In the genomic region with DNA sequence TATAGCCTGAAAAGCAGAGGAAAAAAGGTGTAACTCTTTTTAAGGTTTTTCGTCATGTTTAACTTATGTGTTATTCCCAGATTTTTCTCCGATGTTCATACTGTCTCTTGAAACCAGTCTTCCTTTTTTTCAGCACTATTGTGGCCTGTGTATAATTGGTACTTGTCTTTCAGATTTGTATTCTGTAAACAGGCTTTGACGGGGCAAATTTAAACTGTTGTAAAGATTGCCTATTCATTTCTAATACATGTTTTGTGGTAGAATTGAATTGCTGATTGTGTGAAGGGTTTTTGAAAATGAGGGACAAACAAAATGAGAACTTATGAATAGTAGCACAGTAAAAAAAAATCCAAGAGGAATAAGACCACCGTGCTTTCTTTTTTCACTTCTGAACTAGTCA, we compare ENCODE assay signal across 9 cellular contexts. TPM values are rescaled to one million over a fixed set of nuclear protein-coding genes. Genes with fewer than 3 reads are reported as not detected.
DNase-seq lines count a peak whose midpoint lies in the region; TF ChIP-seq lines count a peak whose summit lies in the region.
"Had no signal": no experiment of that assay in that cellular context is flagged by ENCODE, and none has a peak within 500 bp of the region (broad histone marks: within the 10 kb centered on the region; RNA-seq: fewer than 3 reads in every experiment).

No MANE protein-coding gene starts in this region.

- H3K79me2 ChIP-seq in PC-9 (ENCODE audit: low read depth) = peaks cover 94% of the 10 kb centered on the region

- peak overlapping the region; percentile 48 for H3K4me3 Mint-ChIP-seq in T-helper 2 cell treated with Interferon-gamma antibody and Interleukin-4, amounts not matched to agents 5 μg/mL and 100 μg/mL, for 36 hours

- H3F3A ChIP-seq in PC-9 (ENCODE audit: insufficient read depth, low read depth) = peaks cover 30% of the 10 kb centered on the region

- no peaks in the 10 kb centered on the region for H3K9me2 ChIP-seq in PC-9 (ENCODE audit: insufficient read depth)

- TSS peak; percentile 59 for BruUV-seq in PC-9 (replicated peaks; lab: Mats Ljungman, UMichigan)

- no peaks in the 10 kb centered on the region for H4K20me1 ChIP-seq in PC-9 (ENCODE audit: insufficient read depth)

- TF ChIP-seq CTCF in PC-9 (conservative IDR thresholded peaks at IDR 0.05) = no peak
- TF ChIP-seq CTCF in esophagus muscularis mucosa (IDR thresholded peaks at IDR 0.05) = no peak
- TF ChIP-seq CTCF in spleen (IDR thresholded peaks at IDR 0.05 in 8 of 11, conservative IDR thresholded peaks at IDR 0.05 in 3 of 11) = no peak

- H3K4me2 ChIP-seq in PC-9 = peak overlapping the region; percentile 65

- in situ Hi-C loops in KBM-7 (cut with MboI; ENCODE audit: low pct_unique_long_range_greater_than_20kb, low sequenced_read_pairs) = no loop called here

- peak overlapping the region; percentile 67 for H3K27ac Mint-ChIP-seq in T-helper 2 cell treated with Interferon-gamma antibody and Interleukin-4, amounts not matched to agents 5 μg/mL and 100 μg/mL, for 36 hours

- intact Hi-C loops in PC-9 (cut with micrococcal nuclease; ENCODE audit: unreplicated experiment) (loop anchor here (1.0 kb wide), 1 partner anchor 118 kb away; no protein-coding TSS in a partner anchor), esophagus muscularis mucosa (cut with DNase I) (loop anchor here (5.0 kb wide), 1 partner anchor 82 kb away; no protein-coding TSS in a partner anchor), spleen (cut with DNase I; ENCODE audit: low total_unique reads) (no loop called here)

- H3K27me3 ChIP-seq in PC-9 (ENCODE audit: insufficient read depth, low read depth) (no peaks in the 10 kb centered on the region), esophagus muscularis mucosa (no peaks in the 10 kb centered on the region), spleen (replicated peaks in 1 of 7) (no peaks in the 10 kb centered on the region)

- peaks cover 48% of the 10 kb centered on the region for H3K4me1 ChIP-seq in PC-9 (replicated peaks; ENCODE audit: insufficient read depth)
- H3K4me1 ChIP-seq in esophagus muscularis mucosa = peaks cover 27 to 88% (median 77%) of the 10 kb centered on the region in 4 donors
- H3K4me1 ChIP-seq in spleen = peaks cover 10 to 73% (median 41%) of the 10 kb centered on the region in 6 donors

- no peak for DNase-seq in T-helper 2 cell treated with Interferon-gamma antibody and Interleukin-4, amounts not matched to agents 5 μg/mL and 100 μg/mL, for 36 hours (ENCODE audit: low spot score)
- DNase-seq in T-helper 2 cell = no peak
- no peak for DNase-seq in PC-9
- DNase-seq in esophagus muscularis mucosa (ENCODE audit: extremely low spot score) = no peak
- DNase-seq in spleen = no peak
- DNase-seq in KBM-7 = no peak
- DNase-seq in HuH-7.5 (ENCODE audit: low spot score) = no peak
- DNase-seq in SKM-1 (lab: John Stamatoyannopoulos, UW; ENCODE audit: unreplicated experiment) = no peak

- TF ChIP-seq POLR2A in esophagus muscularis mucosa (IDR thresholded peaks at IDR 0.05; ENCODE audit: low read depth) (no peak), spleen (IDR thresholded peaks at IDR 0.05) (no peak)

- H3K9me3 Mint-ChIP-seq in T-helper 2 cell treated with Interferon-gamma antibody and Interleukin-4, amounts not matched to agents 5 μg/mL and 100 μg/mL, for 36 hours = no peaks in the 10 kb centered on the region

- H3K36me3 ChIP-seq in PC-9 (ENCODE audit: low read depth) (no peaks in the 10 kb centered on the region), esophagus muscularis mucosa (no peaks in the 10 kb centered on the region), spleen (no peaks in the 10 kb centered on the region)
- H3K36me3 ChIP-seq: thoracic aorta had no signal

- no peaks in the 10 kb centered on the region for H3K27me3 Mint-ChIP-seq in T-helper 2 cell treated with Interferon-gamma antibody and Interleukin-4, amounts not matched to agents 5 μg/mL and 100 μg/mL, for 36 hours (ENCODE audit: low read depth)

- no peak overlapping the region for H2AFZ ChIP-seq in PC-9

- POLR2A ChIA-PET in PC-9 (lab: Charles Lee; ENCODE audit: unreplicated experiment) = interaction anchor here (0.6 kb wide), 1 partner anchor 56 kb away, joined by 4 read pairs; no protein-coding TSS in a partner anchor

- peaks cover 13% of the 10 kb centered on the region for H3K36me3 Mint-ChIP-seq in T-helper 2 cell treated with Interferon-gamma antibody and Interleukin-4, amounts not matched to agents 5 μg/mL and 100 μg/mL, for 36 hours (ENCODE audit: low read depth)

- TF ChIP-seq EP300 in esophagus muscularis mucosa (IDR thresholded peaks at IDR 0.05) = no peak

- 63% methylated on average over 4 of the region's 4 CpGs for WGBS in esophagus muscularis mucosa
- WGBS in spleen, 5 donors = 67 to 82% (median 80%) methylated on average over 4 of the region's 4 CpGs

- H3K9me3 ChIP-seq in PC-9 (ENCODE audit: insufficient read depth, low read depth) (no peaks in the 10 kb centered on the region), esophagus muscularis mucosa (no peaks in the 10 kb centered on the region), spleen (no peaks in the 10 kb centered on the region)
- H3K9me3 ChIP-seq: thoracic aorta had no signal

- peaks cover 44% of the 10 kb centered on the region for H3K4me1 Mint-ChIP-seq in T-helper 2 cell treated with Interferon-gamma antibody and Interleukin-4, amounts not matched to agents 5 μg/mL and 100 μg/mL, for 36 hours (ENCODE audit: low read depth)

- H3K27ac ChIP-seq in PC-9 (peak overlapping the region; percentile 98), esophagus muscularis mucosa (replicated peaks in 1 of 4) (peak overlapping the region; percentile 65 to 76 (median 70)), spleen (peak overlapping the region; percentile 17 to 80 (median 71))
- H3K27ac ChIP-seq: thoracic aorta had no signal

- CTCF ChIA-PET in PC-9 (lab: Charles Lee) = interaction anchor here (1.5 to 1.9 kb wide), 2 partner anchors 83 to 117 kb away, joined by 6 to 14 read pairs; no protein-coding TSS in a partner anchor

- H3K4me3 ChIP-seq in PC-9 (peak overlapping the region; percentile 29), esophagus muscularis mucosa (no peak overlapping the region), spleen (peak overlapping the region in 1 of 8 donors; percentile 11)
- H3K4me3 ChIP-seq: thoracic aorta had no signal

RNA-seq across cellular contexts. Expression of a gene that starts 33.6 kb away (rescaled TPM):
- 78.3 and 82.5 TPM in 2 replicates for total RNA-seq in PC-9 (2021)
- total RNA-seq in esophagus muscularis mucosa = 100 to 1,000 TPM; 232 to 323 (median 284) TPM
- total RNA-seq in spleen = 100 to 1,000 TPM; 228 to 413 (median 271) TPM
- 10 to 100 TPM; 35.4 to 68.8 (median 59.4) TPM for polyA plus RNA-seq in spleen
